15 cellular contexts compared by ENCODE assay signal in genomic region chr15:41506796-41507341, GRCh38.
DNase-seq lines count a peak whose midpoint lies in the region; ATAC-seq and TF ChIP-seq lines count a peak whose summit lies in the region.
"Had no signal": no experiment of that assay in that cellular context is flagged by ENCODE, and none has a peak within 500 bp of the region (broad histone marks: within the 10 kb centered on the region; RNA-seq: fewer than 3 reads in every experiment).

No MANE protein-coding gene starts in this region.

- H3K4me1 ChIP-seq in RWPE2 (ENCODE audit: insufficient read depth, poor library complexity, severe bottlenecking): no peaks in the 10 kb centered on the region

- no peak overlapping the region for H3K27ac ChIP-seq in RWPE2 (ENCODE audit: poor library complexity, severe bottlenecking)
- H3K27ac ChIP-seq: heart right ventricle, neutrophil, upper lobe of left lung had no signal

- no peaks in the 10 kb centered on the region for H3K36me3 ChIP-seq in RWPE2 (ENCODE audit: low read depth)
- H3K36me3 ChIP-seq: heart right ventricle, neutrophil, upper lobe of left lung had no signal

- peaks cover 23% of the 10 kb centered on the region for H3K27me3 ChIP-seq in RWPE2 (ENCODE audit: insufficient read depth, poor library complexity, severe bottlenecking)

- H3K9me3 ChIP-seq in RWPE2 (ENCODE audit: severe bottlenecking): no peaks in the 10 kb centered on the region
- H3K9me3 ChIP-seq: heart right ventricle, neutrophil, upper lobe of left lung had no signal

- H3K4me3 ChIP-seq in RWPE2 (ENCODE audit: severe bottlenecking): no peak overlapping the region
- H3K4me3 ChIP-seq: heart right ventricle, upper lobe of left lung had no signal

- DNase-seq in SKM-1 treated with dmso at 0.1 percent for 144 hours (lab: John Stamatoyannopoulos, UW; ENCODE audit: unreplicated experiment) (peak; percentile 49), SKM-1 (lab: John Stamatoyannopoulos, UW; ENCODE audit: unreplicated experiment) (no peak), RWPE2 (ENCODE audit: low spot score) (no peak), activated gamma-delta T cell treated with Interleukin-2 at 50 U/mL for 16 hours (no peak)
- peak; percentile 25 for DNase-seq in stimulated activated CD8-positive, alpha-beta memory T cell treated with anti-CD3 and anti-CD28 coated beads, Interleukin-4, amount 100 ng/mL, for 48 hours
- DNase-seq: activated CD4-positive, alpha-beta memory T cell treated with anti-CD3 and anti-CD28 coated beads for 36 hours; activated naive CD4-positive, alpha-beta T cell treated with anti-CD3 and anti-CD28 coated beads, Interleukin-2, amount 10 ng/mL, durations not matched to agents 7 days and 5 days; caudate nucleus; GOT3; heart right ventricle; NCI-H187; T-helper 17 cell; upper lobe of left lung had no signal

- TF ChIP-seq CTCF in RWPE2 (IDR thresholded peaks at IDR 0.05; ENCODE audit: poor library complexity, severe bottlenecking): peak; percentile 54

- ATAC-seq in RWPE2 (ENCODE audit: low read depth) (peak; percentile 20; the same call in 2 of the 3 replicates), HG03025 (IDR thresholded peaks at IDR 0.05; ENCODE audit: low FRiP score, unreplicated experiment) (no peak)
- ATAC-seq: heart right ventricle, T-helper 17 cell had no signal

Comparison
In these comparisons a context has a peak if more than half of its experiments do, and no peak if none do; other contexts are left out.
1. DNase-seq: peak in SKM-1 treated with dmso at 0.1 percent for 144 hours (single experiment) and stimulated activated CD8-positive, alpha-beta memory T cell treated with anti-CD3 and anti-CD28 coated beads, Interleukin-4, amount 100 ng/mL, for 48 hours (single experiment); none in SKM-1 (single experiment), RWPE2 (single experiment) and activated gamma-delta T cell treated with Interleukin-2 at 50 U/mL for 16 hours (single experiment).